Comparison of ENCODE assay signal across 8 cellular contexts in genomic region chr6:116387374-116387773, GRCh38. TPM values are rescaled to one million over a fixed set of nuclear protein-coding genes. Genes with fewer than 3 reads are reported as not detected.
A peak's percentile ranks its signal among the peaks of the same experiment; 100 is the strongest.
DNase-seq lines count a peak whose midpoint lies in the region; ATAC-seq, FAIRE-seq and TF ChIP-seq lines count a peak whose summit lies in the region.

No MANE protein-coding gene starts in this region.

- peaks cover 0 to 1% of the 10 kb centered on the region in 2 donors for H3K4me1 ChIP-seq in neuronal stem cell (ENCODE audit: control insufficient read depth in 2 of 2, insufficient read depth in 1 of 2, low read depth in 1 of 2, low read length in 2 of 2)

- TF ChIP-seq CTCF in GM12864 (IDR thresholded peaks at IDR 0.05; ENCODE audit: low read depth, low read length, missing control alignments) (no peak), fibroblast of mammary gland (conservative IDR thresholded peaks at IDR 0.05; ENCODE audit: control insufficient read depth, insufficient read depth, low read depth, low read length) (no peak)

- H3K27me3 ChIP-seq in H7 (ENCODE audit: control insufficient read depth, insufficient read depth, low read length) (no peaks in the 10 kb centered on the region), neuronal stem cell (ENCODE audit: control insufficient read depth in 3 of 3, insufficient read depth in 3 of 3, low read depth in 1 of 3, low read length in 3 of 3) (no peaks in the 10 kb centered on the region)

- peak; percentile 52 for FAIRE-seq in HTR-8/SVneo (lab: Jason Lieb, UNC)

- H2BK15ac ChIP-seq in neuronal stem cell (ENCODE audit: low read length): no peak overlapping the region

- DNase-seq in GM12864 (ENCODE audit: low read depth) (peak; percentile 74), HTR-8/SVneo (ENCODE audit: insufficient read length, low spot score) (no peak), fibroblast of mammary gland (ENCODE audit: low read depth) (peak; percentile 81), H7 (no peak), DMS 273 (lab: John Stamatoyannopoulos, UW; ENCODE audit: unreplicated experiment) (no peak), neuronal stem cell (ENCODE audit: low spot score) (no peak), NCI-H2029 (lab: John Stamatoyannopoulos, UW) (no peak)

- no peak overlapping the region for H3K14ac ChIP-seq in neuronal stem cell (ENCODE audit: low read length)

- peak; percentile 63 for ATAC-seq in GM21717 (IDR thresholded peaks at IDR 0.05; ENCODE audit: unreplicated experiment)

- H2BK120ac ChIP-seq in neuronal stem cell (ENCODE audit: low read depth, low read length): no peak overlapping the region

- H3K27ac ChIP-seq in neuronal stem cell (replicated peaks; ENCODE audit: low read length): no peak overlapping the region

- no peak overlapping the region for H3K18ac ChIP-seq in neuronal stem cell (ENCODE audit: low read length)

- H2BK12ac ChIP-seq in neuronal stem cell (ENCODE audit: low read length): no peak overlapping the region

- H3K79me1 ChIP-seq in neuronal stem cell (ENCODE audit: low read depth, low read length): no peaks in the 10 kb centered on the region

- WGBS in neuronal stem cell (ENCODE audit: extremely low coverage in 2 of 2, insufficient read length in 2 of 2, insufficient replicate concordance in 1 of 2), 2 donors: no CpG with 5 or more reads among the region's 3 CpGs

- no peak overlapping the region for H4K8ac ChIP-seq in neuronal stem cell (ENCODE audit: low read depth, low read length)

- H2BK5ac ChIP-seq in neuronal stem cell (ENCODE audit: low read length): no peak overlapping the region

- H3K36me3 ChIP-seq in H7 (replicated peaks; ENCODE audit: control insufficient read depth, insufficient read depth, low read length) (no peaks in the 10 kb centered on the region), neuronal stem cell (replicated peaks in 1 of 2; ENCODE audit: control insufficient read depth in 2 of 2, insufficient read depth in 2 of 2, low read length in 2 of 2) (no peaks in the 10 kb centered on the region)

- no peak overlapping the region for H4K91ac ChIP-seq in neuronal stem cell (ENCODE audit: low read depth, low read length, poor library complexity)

- H3K23ac ChIP-seq in neuronal stem cell (ENCODE audit: low read depth, low read length, poor library complexity): no peak overlapping the region

- no peak overlapping the region for H3K4ac ChIP-seq in neuronal stem cell (ENCODE audit: low read length)

- H3K4me2 ChIP-seq in neuronal stem cell (ENCODE audit: insufficient read depth, low read length, poor library complexity, severe bottlenecking): no peak overlapping the region

- H3K4me3 ChIP-seq in GM12864 (ENCODE audit: low read depth, low read length) (no peak overlapping the region), fibroblast of mammary gland (ENCODE audit: control insufficient read depth, low read depth, low read length) (no peak overlapping the region), H7 (ENCODE audit: insufficient read depth, low read depth, low read length) (no peak overlapping the region), neuronal stem cell (ENCODE audit: low read length in 2 of 2) (no peak overlapping the region)

- H2AFZ ChIP-seq in neuronal stem cell (ENCODE audit: low read length): no peak overlapping the region

- no peak overlapping the region for H2AK5ac ChIP-seq in neuronal stem cell (ENCODE audit: low read depth, low read length)

- H3K9ac ChIP-seq in neuronal stem cell (ENCODE audit: low read depth, low read length, poor library complexity): no peak overlapping the region

- no peaks in the 10 kb centered on the region for H3K9me3 ChIP-seq in neuronal stem cell (replicated peaks in 1 of 2; ENCODE audit: control insufficient read depth in 2 of 2, insufficient read depth in 1 of 2, low read depth in 1 of 2, low read length in 2 of 2)

RNA-seq across cellular contexts. Expression of gene DSE, which starts 16.6 kb away (rescaled TPM):
- total RNA-seq in H7 (2014; rRNA removed; shearing (Covaris generic)): 39.5 and 48.1 TPM in 2 replicates
- polyA plus RNA-seq in neuronal stem cell (2013, experiment 1 of 2): 15.0 TPM
- polyA plus RNA-seq in neuronal stem cell (2013, experiment 2 of 2): 15.2 TPM

Comparison
In these comparisons a context has a peak if more than half of its experiments do, and no peak if none do; other contexts are left out.
1. DNase-seq: peak in GM12864 (single experiment) and fibroblast of mammary gland (single experiment); none in HTR-8/SVneo (single experiment), H7 (single experiment), DMS 273 (single experiment), neuronal stem cell (single experiment) and NCI-H2029 (single experiment).